Comparison of ENCODE assay signal across 8 cellular contexts in the genomic region with DNA sequence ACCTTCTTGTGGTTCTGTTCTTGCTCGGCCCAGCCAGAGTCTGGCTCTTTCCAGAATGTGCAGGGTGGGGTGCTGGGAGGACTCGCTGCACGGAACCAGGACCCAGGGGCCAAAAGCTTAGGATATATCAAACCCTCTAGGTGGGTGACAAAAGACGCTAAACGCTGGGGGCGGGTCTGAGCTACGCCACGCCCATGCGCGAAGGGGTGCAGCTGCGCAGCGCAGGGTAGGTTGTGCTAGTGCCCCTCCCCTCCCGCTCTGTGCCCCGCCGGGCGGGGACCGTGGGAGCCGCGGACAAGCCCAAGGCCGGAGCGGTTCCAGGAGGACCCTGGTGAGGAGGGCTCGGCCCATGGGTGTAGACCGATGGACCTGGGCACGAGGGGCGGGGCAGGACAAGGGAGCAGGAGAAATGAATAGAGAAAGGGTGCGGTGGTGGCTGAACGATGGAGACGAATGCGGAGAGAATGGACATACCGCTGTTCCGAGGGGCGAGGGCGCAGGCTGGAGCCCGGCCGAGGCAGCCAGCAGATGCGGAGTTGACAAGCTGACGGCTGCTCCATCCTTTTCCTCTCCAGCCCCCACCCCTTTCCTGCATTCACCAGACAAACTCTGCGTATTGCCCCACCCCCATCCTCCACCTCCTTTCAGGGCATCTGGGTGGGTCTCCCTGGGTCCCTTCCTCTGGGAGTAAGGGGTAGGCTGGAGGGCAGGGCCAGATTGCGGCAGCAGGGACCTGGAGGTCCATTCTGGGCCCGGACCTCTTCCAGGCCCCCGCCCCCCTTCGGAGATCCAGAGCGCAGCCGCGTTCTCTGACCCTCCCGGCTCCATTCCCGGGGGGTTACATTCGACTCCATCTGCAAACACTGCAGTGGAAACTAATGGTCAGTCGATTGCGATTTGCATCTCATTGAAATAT. TPM values are rescaled to one million over a fixed set of nuclear protein-coding genes. Genes with fewer than 3 reads are reported as not detected.
DNase-seq lines count a peak whose midpoint lies in the region; ATAC-seq and TF ChIP-seq lines count a peak whose summit lies in the region.

A gene with protein sequence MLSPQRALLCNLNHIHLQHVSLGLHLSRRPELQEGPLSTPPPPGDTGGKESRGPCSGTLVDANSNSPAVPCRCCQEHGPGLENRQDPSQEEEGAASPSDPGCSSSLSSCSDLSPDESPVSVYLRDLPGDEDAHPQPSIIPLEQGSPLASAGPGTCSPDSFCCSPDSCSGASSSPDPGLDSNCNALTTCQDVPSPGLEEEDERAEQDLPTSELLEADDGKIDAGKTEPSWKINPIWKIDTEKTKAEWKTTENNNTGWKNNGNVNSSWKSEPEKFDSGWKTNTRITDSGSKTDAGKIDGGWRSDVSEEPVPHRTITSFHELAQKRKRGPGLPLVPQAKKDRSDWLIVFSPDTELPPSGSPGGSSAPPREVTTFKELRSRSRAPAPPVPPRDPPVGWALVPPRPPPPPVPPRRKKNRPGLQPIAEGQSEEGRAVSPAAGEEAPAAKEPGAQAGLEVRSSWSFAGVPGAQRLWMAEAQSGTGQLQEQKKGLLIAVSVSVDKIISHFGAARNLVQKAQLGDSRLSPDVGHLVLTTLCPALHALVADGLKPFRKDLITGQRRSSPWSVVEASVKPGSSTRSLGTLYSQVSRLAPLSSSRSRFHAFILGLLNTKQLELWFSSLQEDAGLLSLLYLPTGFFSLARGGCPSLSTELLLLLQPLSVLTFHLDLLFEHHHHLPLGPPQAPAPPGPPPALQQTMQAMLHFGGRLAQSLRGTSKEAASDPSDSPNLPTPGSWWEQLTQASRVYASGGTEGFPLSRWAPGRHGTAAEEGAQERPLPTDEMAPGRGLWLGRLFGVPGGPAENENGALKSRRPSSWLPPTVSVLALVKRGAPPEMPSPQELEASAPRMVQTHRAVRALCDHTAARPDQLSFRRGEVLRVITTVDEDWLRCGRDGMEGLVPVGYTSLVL (plus strand): TSS at position 234 of the 916 bp plus-strand sequence. CDS start 880 bp downstream, outside the sequence.

- no peak for ATAC-seq in DND-41 (ENCODE audit: insufficient read depth, low read depth)
- peak; percentile 10 for ATAC-seq in effector memory CD8-positive, alpha-beta T cell (replicated peaks)

- H3K4me3 ChIP-seq in DND-41 (ENCODE audit: low read depth in 1 of 2, low read length in 2 of 2), result no peak within 1 kb of the TSS

- H2AFZ ChIP-seq in DND-41 (ENCODE audit: low read depth, low read length), result no peak within 1 kb of the TSS

- peak within 1 kb of the TSS; percentile 86 for H3K4me2 ChIP-seq in DND-41 (ENCODE audit: insufficient read depth, low read length)

- peak within 1 kb of the TSS; percentile 54 to 83 for H3K4me3 Mint-ChIP-seq in effector memory CD8-positive, alpha-beta T cell

- H3K9me3 ChIP-seq in DND-41 (ENCODE audit: insufficient read depth, low read length, severe bottlenecking), result no peaks in the 10 kb centered on the region

- no peak within 1 kb of the TSS for H3K9ac ChIP-seq in DND-41 (ENCODE audit: low read depth, low read length)

- peaks cover 41% of the 10 kb centered on the region for H3K36me3 ChIP-seq in DND-41 (ENCODE audit: insufficient read depth, low read length)

- H3K27ac ChIP-seq in DND-41 (ENCODE audit: low read length), result no peak within 1 kb of the TSS

- no peak for TF ChIP-seq CTCF in DND-41 (IDR thresholded peaks at IDR 0.05; ENCODE audit: borderline replicate concordance, extremely low read depth, low read length, poor library complexity, severe bottlenecking)

- H3K9me3 Mint-ChIP-seq in effector memory CD8-positive, alpha-beta T cell, result no peaks in the 10 kb centered on the region

- in situ Hi-C loops in ACHN (cut with HindIII; ENCODE audit: low pct_ligation_motif_present, low pct_unique_long_range_greater_than_20kb, low sequenced_read_pairs), result loop anchor here (5.0 kb wide), 1 partner anchor 49 kb away; a partner anchor contains a TSS

- DNase-seq in DND-41 (no peak), NCI-H2196 treated with DMSO at 0.1 percent for 48 hours (lab: John Stamatoyannopoulos, UW; ENCODE audit: unreplicated experiment) (peak; percentile 66), lung microvascular endothelial cell (ENCODE audit: low read depth in 2 of 2) (peak; percentile 74 to 79), ACHN (no peak), GDM1 (lab: John Stamatoyannopoulos, UW) (no peak)
- DNase-seq in activated CD8-positive, alpha-beta memory T cell treated with anti-CD3 and anti-CD28 coated beads, Interleukin-2, amount 50 U/mL, for 24 hours (ENCODE audit: extremely low read depth), result peak; percentile 40
- peak; percentile 38 to 53 (median 40) for DNase-seq in effector memory CD8-positive, alpha-beta T cell
- DNase-seq in stimulated activated CD4-positive, alpha-beta T cell treated with anti-CD3 and anti-CD28 coated beads, Interleukin-4, amount 100 ng/mL, for 48 hours (ENCODE audit: low read depth in 2 of 2), result peak; percentile 57 to 66

- peaks cover 16% of the 10 kb centered on the region for H3K79me2 ChIP-seq in DND-41 (ENCODE audit: insufficient read depth, low read length)

- peaks cover 2% of the 10 kb centered on the region for H3K36me3 Mint-ChIP-seq in effector memory CD8-positive, alpha-beta T cell (ENCODE audit: insufficient read depth)

- peak within 1 kb of the TSS; percentile 11 to 78 for H3K27ac Mint-ChIP-seq in effector memory CD8-positive, alpha-beta T cell

- H3K4me1 Mint-ChIP-seq in effector memory CD8-positive, alpha-beta T cell (ENCODE audit: low read depth in 2 of 2), result peaks cover 18 to 21% of the 10 kb centered on the region in 2 donors

- no peaks in the 10 kb centered on the region for H3K27me3 ChIP-seq in DND-41 (ENCODE audit: insufficient read depth, low read length, poor library complexity)

- H3K27me3 Mint-ChIP-seq in effector memory CD8-positive, alpha-beta T cell, result no peaks in the 10 kb centered on the region

- H4K20me1 ChIP-seq in DND-41 (ENCODE audit: insufficient read depth, low read length), result peaks cover 13% of the 10 kb centered on the region; the same call in 1 of the 2 replicates

- peaks cover 30% of the 10 kb centered on the region for H3K4me1 ChIP-seq in DND-41 (ENCODE audit: insufficient read depth, low read length)

RNA-seq across cellular contexts. Expression of the gene that starts here (rescaled TPM):
- total RNA-seq in lung microvascular endothelial cell, result 7.2 and 9.3 TPM in 2 replicates

Comparison
In these comparisons a context has a peak if more than half of its experiments do, and no peak if none do; other contexts are left out.
1. DNase-seq: peak in NCI-H2196 treated with DMSO at 0.1 percent for 48 hours (single experiment), activated CD8-positive, alpha-beta memory T cell treated with anti-CD3 and anti-CD28 coated beads, Interleukin-2, amount 50 U/mL, for 24 hours (single experiment), effector memory CD8-positive, alpha-beta T cell (3 of 3), lung microvascular endothelial cell (2 of 2) and stimulated activated CD4-positive, alpha-beta T cell treated with anti-CD3 and anti-CD28 coated beads, Interleukin-4, amount 100 ng/mL, for 48 hours (2 of 2); none in DND-41 (single experiment), ACHN (single experiment) and GDM1 (single experiment).